Comparison of ENCODE assay signal across 30 cellular contexts in the genomic region with DNA sequence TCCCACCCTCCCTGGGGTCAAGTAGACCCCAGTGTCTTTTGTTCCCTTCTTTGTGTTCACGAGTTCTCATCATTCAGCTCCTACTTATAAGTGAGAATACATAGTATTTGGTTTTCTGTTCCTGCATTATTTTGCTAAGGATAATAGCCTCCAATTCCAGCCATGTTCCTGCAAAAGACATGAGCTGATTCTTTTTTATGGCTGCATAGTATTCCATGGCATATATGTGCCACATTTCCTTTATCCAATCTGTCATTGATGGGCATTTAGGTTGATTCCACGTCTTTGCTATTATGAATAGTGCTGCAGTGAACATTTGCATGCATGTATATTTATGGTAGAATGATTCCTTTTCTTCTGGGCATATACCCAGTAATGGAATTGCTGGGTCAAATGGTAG. TPM values are rescaled to one million over a fixed set of nuclear protein-coding genes. Genes with fewer than 3 reads are reported as not detected.
"Had no signal": no experiment of that assay in that cellular context is flagged by ENCODE, and none has a peak within 500 bp of the region (broad histone marks: within the 10 kb centered on the region; RNA-seq: fewer than 3 reads in every experiment).

No MANE protein-coding gene starts in this region.

- H3K4me1 Mint-ChIP-seq: stimulated activated effector memory CD8-positive, alpha-beta T cell treated with anti-CD3 and anti-CD28 coated beads, Interleukin-12 subunit alpha, Interleukin-12 subunit beta, amount 100 ng/mL, for 72 hours; stimulated activated memory B cell treated with anti-CD40 and anti-IgM and Interleukin-4, amounts not matched to agents 10 μg/mL and 1 μg/mL and 100 μg/mL, for 72 hours; stimulated activated naive B cell treated with anti-CD40 and anti-IgM and Interleukin-4, amounts not matched to agents 10 μg/mL and 1 μg/mL and 100 μg/mL, for 72 hours; stimulated activated naive CD8-positive, alpha-beta T cell treated with anti-CD3 and anti-CD28 coated beads, Interleukin-15, amount 100 ng/mL, for 72 hours had no signal

- H3K36me3 Mint-ChIP-seq: stimulated activated effector memory CD8-positive, alpha-beta T cell treated with anti-CD3 and anti-CD28 coated beads, Interleukin-12 subunit alpha, Interleukin-12 subunit beta, amount 100 ng/mL, for 72 hours; type B pancreatic cell had no signal

- H3K9me3 ChIP-seq: suprapubic skin, testis, thoracic aorta, thyroid gland, transverse colon, uterus, vagina had no signal

- H3K27ac Mint-ChIP-seq: stimulated activated effector memory CD8-positive, alpha-beta T cell treated with anti-CD3 and anti-CD28 coated beads, Interleukin-12 subunit alpha, Interleukin-12 subunit beta, amount 100 ng/mL, for 72 hours; stimulated activated memory B cell treated with anti-CD40 and anti-IgM and Interleukin-4, amounts not matched to agents 10 μg/mL and 1 μg/mL and 100 μg/mL, for 72 hours; stimulated activated naive B cell treated with anti-CD40 and anti-IgM and Interleukin-4, amounts not matched to agents 10 μg/mL and 1 μg/mL and 100 μg/mL, for 72 hours; stimulated activated naive CD8-positive, alpha-beta T cell treated with anti-CD3 and anti-CD28 coated beads, Interleukin-15, amount 100 ng/mL, for 72 hours; stimulated activated naive CD8-positive, alpha-beta T cell treated with anti-CD3 and anti-CD28 coated beads, Interleukin-15, Interleukin-2, amounts not matched to agents 100 ng/mL and 50 ng/mL, for 24 hours; type B pancreatic cell had no signal

- H3K4me1 ChIP-seq: stomach, suprapubic skin, testis, thyroid gland, tibial artery, tibial nerve, transverse colon, upper lobe of left lung, upper lobe of right lung, uterus, vagina had no signal

- DNase-seq: stimulated activated CD4-positive, alpha-beta T cell treated with anti-CD3 and anti-CD28 coated beads, Interleukin-2, amount 100 ng/mL, for 48 hours; stimulated activated CD4-positive, alpha-beta T cell treated with anti-CD3 and anti-CD28 coated beads, Interleukin-4, amount 100 ng/mL, for 1 hour; stimulated activated CD4-positive, alpha-beta T cell treated with anti-CD3 and anti-CD28 coated beads, Interleukin-4, amount 100 ng/mL, for 24 hours; stimulated activated CD4-positive, alpha-beta T cell treated with anti-CD3 and anti-CD28 coated beads, Interleukin-4, amount 100 ng/mL, for 4 hours; stimulated activated CD8-positive, alpha-beta memory T cell treated with anti-CD3 and anti-CD28 coated beads, Interleukin-4, amount 100 ng/mL, for 48 hours; stimulated activated naive B cell treated with anti-CD40 and anti-IgM and Interleukin-4, amounts not matched to agents 10 μg/mL and 1 μg/mL and 100 μg/mL, for 72 hours; stimulated activated naive CD4-positive, alpha-beta T cell; stimulated activated naive CD4-positive, alpha-beta T cell treated with Interleukin-2 at 50 U/mL for 16 hours; stimulated activated naive CD8-positive, alpha-beta T cell treated with anti-CD3 and anti-CD28 coated beads, Interleukin-15, amount 100 ng/mL, for 72 hours; stimulated activated naive CD8-positive, alpha-beta T cell treated with anti-CD3 and anti-CD28 coated beads, Interleukin-15, Interleukin-2, amounts not matched to agents 100 U/mL and 50 U/mL, for 24 hours; stomach; substantia nigra; testis; thyroid gland; tibial artery; transverse colon; trophoblast cell; upper lobe of left lung; upper lobe of right lung; uterus had no signal

- H3K4me3 Mint-ChIP-seq: stimulated activated effector memory CD8-positive, alpha-beta T cell treated with anti-CD3 and anti-CD28 coated beads, Interleukin-12 subunit alpha, Interleukin-12 subunit beta, amount 100 ng/mL, for 72 hours; stimulated activated memory B cell treated with anti-CD40 and anti-IgM and Interleukin-4, amounts not matched to agents 10 μg/mL and 1 μg/mL and 100 μg/mL, for 72 hours; stimulated activated naive B cell treated with anti-CD40 and anti-IgM and Interleukin-4, amounts not matched to agents 10 μg/mL and 1 μg/mL and 100 μg/mL, for 72 hours; stimulated activated naive CD8-positive, alpha-beta T cell treated with anti-CD3 and anti-CD28 coated beads, Interleukin-15, amount 100 ng/mL, for 72 hours; stimulated activated naive CD8-positive, alpha-beta T cell treated with anti-CD3 and anti-CD28 coated beads, Interleukin-15, Interleukin-2, amounts not matched to agents 100 ng/mL and 50 ng/mL, for 24 hours; type B pancreatic cell had no signal

- FAIRE-seq: urothelium cell line had no signal

- H3K27me3 ChIP-seq: suprapubic skin, testis, thyroid gland, tibial nerve, upper lobe of left lung, upper lobe of right lung, uterus, vagina had no signal

- H3K27ac ChIP-seq: stomach, suprapubic skin, testis, thoracic aorta, thyroid gland, tibial artery, tibial nerve, transverse colon, upper lobe of left lung, upper lobe of right lung, uterus, vagina had no signal

- H3K36me3 ChIP-seq: stomach, suprapubic skin, thoracic aorta, thyroid gland, tibial artery, tibial nerve, transverse colon, upper lobe of left lung, upper lobe of right lung, uterus, vagina had no signal

- H3K4me3 ChIP-seq: stomach, suprapubic skin, testis, thoracic aorta, thyroid gland, tibial artery, tibial nerve, transverse colon, upper lobe of left lung, upper lobe of right lung, uterus, vagina had no signal

- H3K9me3 Mint-ChIP-seq: stimulated activated effector memory CD8-positive, alpha-beta T cell treated with anti-CD3 and anti-CD28 coated beads, Interleukin-12 subunit alpha, Interleukin-12 subunit beta, amount 100 ng/mL, for 72 hours; type B pancreatic cell had no signal

- ATAC-seq: stimulated activated effector memory CD8-positive, alpha-beta T cell treated with anti-CD3 and anti-CD28 coated beads, Interleukin-12 subunit alpha, Interleukin-12 subunit beta, amount 100 ng/mL, for 72 hours; stimulated activated memory B cell treated with anti-CD40 and anti-IgM and Interleukin-4, amounts not matched to agents 10 μg/mL and 1 μg/mL and 100 μg/mL, for 72 hours; stimulated activated naive B cell treated with anti-CD40 and anti-IgM and Interleukin-4, amounts not matched to agents 10 μg/mL and 1 μg/mL and 100 μg/mL, for 72 hours; stimulated activated naive CD8-positive, alpha-beta T cell treated with anti-CD3 and anti-CD28 coated beads, Interleukin-15, amount 100 ng/mL, for 72 hours; stimulated activated naive CD8-positive, alpha-beta T cell treated with anti-CD3 and anti-CD28 coated beads, Interleukin-15, Interleukin-2, amounts not matched to agents 100 U/mL and 50 U/mL, for 24 hours; upper lobe of right lung had no signal

RNA-seq across cellular contexts. Expression of a gene that starts 28.3 kb away (rescaled TPM):
- total RNA-seq: ureter had no signal
